Comparison of ENCODE assay signal across 11 cellular contexts in the genomic region with DNA sequence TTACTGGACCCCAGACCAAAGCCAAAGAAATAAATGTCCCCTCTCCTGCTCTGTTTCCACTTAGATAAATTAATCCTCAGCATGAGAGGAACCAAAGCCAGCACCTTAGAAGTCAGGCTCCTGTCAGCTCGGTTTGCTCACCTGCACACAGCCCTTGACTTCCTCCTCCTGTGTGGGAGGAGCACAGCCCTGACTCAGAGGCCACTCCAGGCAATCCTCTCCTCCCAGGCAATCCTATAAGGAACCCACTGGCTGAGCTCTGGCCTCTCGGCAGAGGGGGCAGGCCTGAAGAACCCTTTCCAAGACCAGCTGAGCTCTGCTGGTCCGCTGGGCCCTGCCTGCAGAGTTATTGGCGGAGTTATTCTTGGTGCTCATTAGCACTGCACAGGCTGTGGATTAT. TPM values are rescaled to one million over a fixed set of nuclear protein-coding genes. Genes with fewer than 3 reads are reported as not detected.
DNase-seq lines count a peak whose midpoint lies in the region; TF ChIP-seq lines count a peak whose summit lies in the region.
"Had no signal": no experiment of that assay in that cellular context is flagged by ENCODE, and none has a peak within 500 bp of the region (broad histone marks: within the 10 kb centered on the region; RNA-seq: fewer than 3 reads in every experiment).

No MANE protein-coding gene starts in this region.

- DNase-seq in Caco-2 (peak; percentile 62 to 74), NCI-H187 treated with DMSO at 0.1 percent for 48 hours (lab: John Stamatoyannopoulos, UW) (peak; percentile 30), mesenchymal stem cell (no peak), OCI-M1 (lab: John Stamatoyannopoulos, UW) (no peak), vagina (ENCODE audit: extremely low spot score in 2 of 2) (no peak), lower leg skin (ENCODE audit: low spot score in 2 of 2) (no peak), BE2C (no peak)
- DNase-seq: activated CD4-positive, alpha-beta memory T cell treated with anti-CD3 and anti-CD28 coated beads, Interleukin-2, amount 10 ng/mL, durations not matched to agents 7 days and 5 days; CD4-positive, alpha-beta memory T cell had no signal

- TF ChIP-seq CTCF in Caco-2 (IDR thresholded peaks at IDR 0.05; ENCODE audit: insufficient read depth in 1 of 2, low read depth in 1 of 2, low read length in 1 of 2, severe bottlenecking in 1 of 2, unreplicated experiment in 1 of 2) (no peak), vagina (IDR thresholded peaks at IDR 0.05) (no peak), lower leg skin (IDR thresholded peaks at IDR 0.05) (no peak), BE2C (IDR thresholded peaks at IDR 0.05; ENCODE audit: low read depth, low read length) (no peak)

- H3K4me2 ChIP-seq in mesenchymal stem cell (ENCODE audit: low read length, poor library complexity, severe bottlenecking) = no peak overlapping the region

- BruUV-seq in Caco-2 (replicated peaks; lab: Mats Ljungman, UMichigan) = no TSS peak

- no peak overlapping the region for H3K14ac ChIP-seq in mesenchymal stem cell (ENCODE audit: low read length in 2 of 2)

- H2BK12ac ChIP-seq in mesenchymal stem cell (ENCODE audit: low read length in 2 of 2) = peak overlapping the region in 1 of 2 experiments; percentile 38

- 70% methylated on average over 4 of the region's 4 CpGs for WGBS in mesenchymal stem cell
- 64 to 67% methylated on average over 4 of the region's 4 CpGs for WGBS in lower leg skin, 2 donors

- H3K23ac ChIP-seq in mesenchymal stem cell (ENCODE audit: low read length in 2 of 2) = no peak overlapping the region

- peak overlapping the region; percentile 45 for H2AK5ac ChIP-seq in mesenchymal stem cell (ENCODE audit: low read length, severe bottlenecking)

- H3K27me3 Mint-ChIP-seq in Caco-2 (ENCODE audit: insufficient read depth, unreplicated experiment) = no peaks in the 10 kb centered on the region
- H3K27me3 Mint-ChIP-seq in activated naive CD8-positive, alpha-beta T cell = no peaks in the 10 kb centered on the region

- intact Hi-C loops in Caco-2 (cut with micrococcal nuclease; ENCODE audit: unreplicated experiment) (loop anchor here (2.0 to 10.0 kb wide), 3 partner anchors 22 to 312 kb away; a partner anchor contains a TSS), vagina (cut with DNase I) (no loop called here), lower leg skin (cut with DNase I; ENCODE audit: low total_unique reads) (no loop called here)

- CTCF ChIA-PET in Caco-2 (lab: Charles Lee) = interaction anchor here (0.7 to 1.2 kb wide), 4 partner anchors 40 to 308 kb away, joined by 3 read pairs; a partner anchor contains a TSS

- H3K27ac Mint-ChIP-seq in Caco-2 (ENCODE audit: unreplicated experiment) = peak overlapping the region; percentile 89
- H3K27ac Mint-ChIP-seq in activated naive CD8-positive, alpha-beta T cell = peak overlapping the region; percentile 35
- H3K27ac Mint-ChIP-seq: activated CD4-positive, alpha-beta memory T cell treated with anti-CD3 and anti-CD28 coated beads, Interleukin-2, amount 10 ng/mL, durations not matched to agents 7 days and 5 days had no signal

- H3K9ac ChIP-seq in mesenchymal stem cell (ENCODE audit: low read length) = no peak overlapping the region

- H3K4me1 ChIP-seq in Caco-2 = peaks cover 89% of the 10 kb centered on the region
- peaks cover 19% of the 10 kb centered on the region for H3K4me1 ChIP-seq in mesenchymal stem cell (ENCODE audit: control insufficient read depth, insufficient read depth, low read depth, low read length)
- H3K4me1 ChIP-seq in vagina = peaks cover 25% of the 10 kb centered on the region
- peaks cover 5% of the 10 kb centered on the region for H3K4me1 ChIP-seq in BE2C

- no peak overlapping the region for H2AFZ ChIP-seq in mesenchymal stem cell (ENCODE audit: low read depth, low read length)

- no peaks in the 10 kb centered on the region for H3K27me3 ChIP-seq in Caco-2 (replicated peaks; ENCODE audit: control insufficient read depth, insufficient read depth, low read length)
- no peaks in the 10 kb centered on the region for H3K27me3 ChIP-seq in mesenchymal stem cell (ENCODE audit: control insufficient read depth in 1 of 2, insufficient read depth in 1 of 2, low read length in 2 of 2)
- H3K27me3 ChIP-seq in vagina = no peaks in the 10 kb centered on the region
- no peaks in the 10 kb centered on the region for H3K27me3 ChIP-seq in BE2C

- TF ChIP-seq POLR2A in vagina (IDR thresholded peaks at IDR 0.05) = no peak
- TF ChIP-seq POLR2A in lower leg skin (IDR thresholded peaks at IDR 0.05) = no peak

- H3K4me1 Mint-ChIP-seq in Caco-2 (ENCODE audit: low read depth, unreplicated experiment) = peaks cover 73% of the 10 kb centered on the region
- H3K4me1 Mint-ChIP-seq in activated naive CD8-positive, alpha-beta T cell (ENCODE audit: low read depth) = peaks cover 80% of the 10 kb centered on the region

- H3K4ac ChIP-seq in mesenchymal stem cell (ENCODE audit: low read depth in 1 of 2, low read length in 2 of 2) = no peak overlapping the region

- H3K36me3 ChIP-seq in Caco-2 (ENCODE audit: control insufficient read depth, insufficient read depth, low read length) (no peaks in the 10 kb centered on the region; the same call in 1 of the 2 replicates), mesenchymal stem cell (ENCODE audit: control insufficient read depth in 1 of 2, insufficient read depth in 2 of 2, low read depth in 1 of 2, low read length in 2 of 2) (no peaks in the 10 kb centered on the region), vagina (no peaks in the 10 kb centered on the region), BE2C (no peaks in the 10 kb centered on the region)

- H3K18ac ChIP-seq in mesenchymal stem cell (ENCODE audit: low read depth in 1 of 2, low read length in 2 of 2) = no peak overlapping the region

- no peaks in the 10 kb centered on the region for H3K79me1 ChIP-seq in mesenchymal stem cell (replicated peaks; ENCODE audit: low read length, poor library complexity, severe bottlenecking)

- H3K36me3 Mint-ChIP-seq in Caco-2 (ENCODE audit: insufficient read depth, unreplicated experiment) = peaks cover 22% of the 10 kb centered on the region
- peaks cover 2% of the 10 kb centered on the region for H3K36me3 Mint-ChIP-seq in activated naive CD8-positive, alpha-beta T cell
- H3K36me3 Mint-ChIP-seq: CD4-positive, alpha-beta memory T cell had no signal

- H3K27ac ChIP-seq in mesenchymal stem cell (ENCODE audit: low read length, poor library complexity, severe bottlenecking) = no peak overlapping the region
- no peak overlapping the region for H3K27ac ChIP-seq in vagina

- H4K8ac ChIP-seq in mesenchymal stem cell (ENCODE audit: low read length) = no peak overlapping the region

- no peak overlapping the region for H4K91ac ChIP-seq in mesenchymal stem cell (ENCODE audit: low read length)

- no peak overlapping the region for H2BK15ac ChIP-seq in mesenchymal stem cell (ENCODE audit: low read depth, poor library complexity, severe bottlenecking)

- POLR2A ChIA-PET in Caco-2 (lab: Charles Lee) = interaction anchor here (1.2 kb wide), 1 partner anchor 22 kb away, joined by 4 read pairs; no protein-coding TSS in a partner anchor

- H3K9me3 ChIP-seq in Caco-2 = no peaks in the 10 kb centered on the region
- no peaks in the 10 kb centered on the region for H3K9me3 ChIP-seq in mesenchymal stem cell (ENCODE audit: control insufficient read depth, low read length)
- no peaks in the 10 kb centered on the region for H3K9me3 ChIP-seq in vagina
- no peaks in the 10 kb centered on the region for H3K9me3 ChIP-seq in BE2C

- H3K4me3 ChIP-seq in Caco-2 (ENCODE audit: low read depth, low read length) = no peak overlapping the region
- no peak overlapping the region for H3K4me3 ChIP-seq in mesenchymal stem cell (ENCODE audit: insufficient read depth in 1 of 2, low read depth in 1 of 2, low read length in 2 of 2)
- no peak overlapping the region for H3K4me3 ChIP-seq in vagina
- H3K4me3 ChIP-seq in lower leg skin (ENCODE audit: low read depth, poor library complexity, severe bottlenecking) = no peak overlapping the region
- no peak overlapping the region for H3K4me3 ChIP-seq in BE2C (ENCODE audit: low read depth, low read length)
- H3K4me3 ChIP-seq: GM12878 had no signal

- H3K4me3 Mint-ChIP-seq in Caco-2 (ENCODE audit: unreplicated experiment) = peak overlapping the region; percentile 15
- H3K4me3 Mint-ChIP-seq in activated naive CD8-positive, alpha-beta T cell = peak overlapping the region; percentile 3
- H3K4me3 Mint-ChIP-seq: activated CD4-positive, alpha-beta memory T cell treated with anti-CD3 and anti-CD28 coated beads, Interleukin-2, amount 10 ng/mL, durations not matched to agents 7 days and 5 days had no signal

- H2BK5ac ChIP-seq in mesenchymal stem cell (ENCODE audit: low read depth, low read length, poor library complexity, severe bottlenecking) = no peak overlapping the region

- no peaks in the 10 kb centered on the region for H3K9me3 Mint-ChIP-seq in Caco-2 (ENCODE audit: unreplicated experiment)
- no peaks in the 10 kb centered on the region for H3K9me3 Mint-ChIP-seq in activated naive CD8-positive, alpha-beta T cell (ENCODE audit: low read depth)
- H3K9me3 Mint-ChIP-seq: activated CD4-positive, alpha-beta memory T cell treated with anti-CD3 and anti-CD28 coated beads, Interleukin-2, amount 10 ng/mL, durations not matched to agents 7 days and 5 days; CD4-positive, alpha-beta memory T cell had no signal

- no peak overlapping the region for H2BK120ac ChIP-seq in mesenchymal stem cell (ENCODE audit: low read depth, low read length)

RNA-seq across cellular contexts. Expression of a gene that starts 30.8 kb away (rescaled TPM):
- total RNA-seq in Caco-2 (2022) (17.6 and 18.7 TPM in 2 replicates), vagina (not detected), lower leg skin (under 1 TPM in 2 of 4 donors, not detected in 2; 0.13 to 0.71 TPM)
- not detected for polyA plus RNA-seq in mesenchymal stem cell (2013, experiment 1 of 2)
- not detected for polyA plus RNA-seq in mesenchymal stem cell (2013, experiment 2 of 2)
- polyA plus RNA-seq in BE2C (2012; ENCODE audit: insufficient read depth, insufficient read length, low read depth) = not detected

Comparison
In these comparisons a context has a peak if more than half of its experiments do, and no peak if none do; other contexts are left out.
1. DNase-seq: peak in Caco-2 (2 of 2) and NCI-H187 treated with DMSO at 0.1 percent for 48 hours (single experiment); none in mesenchymal stem cell (single experiment), OCI-M1 (single experiment), vagina (0 of 2), lower leg skin (0 of 2) and BE2C (single experiment).
2. RNA of a gene that starts 30.8 kb away (total RNA-seq): 17.6 to 18.7 TPM in Caco-2; 0.13 to 0.71 TPM in lower leg skin and not detected in vagina (single experiment); every median in the first group is over 10 times any median in the second.